ENCODE assay signal across 8 cellular contexts in genomic region chr12:102120564-102120873, GRCh38. TPM values are rescaled to one million over a fixed set of nuclear protein-coding genes. Genes with fewer than 3 reads are reported as not detected.
DNase-seq lines count a peak whose midpoint lies in the region; ATAC-seq and TF ChIP-seq lines count a peak whose summit lies in the region.

No MANE protein-coding gene starts in this region.

- no peak overlapping the region for H3K18ac ChIP-seq in IMR-90 (ENCODE audit: low read depth, low read length)

- CTCF ChIA-PET in CD8-positive, alpha-beta memory T cell (lab: Charles Lee) = no interaction called here
- CTCF ChIA-PET in IMR-90 (lab: Yijun Ruan, JAX) = no interaction called here

- peak overlapping the region; percentile 85 to 97 (median 93) for H3K4me3 Mint-ChIP-seq in CD8-positive, alpha-beta memory T cell
- peak overlapping the region; percentile 90 for H3K4me3 Mint-ChIP-seq in dendritic cell treated with granulocyte-macrophage colony-stimulating factor and Interleukin-4, amounts not matched to agents 40 ng/mL and 50 ng/mL, for 4 days
- peak overlapping the region; percentile 93 for H3K4me3 Mint-ChIP-seq in nephron progenitor cell

- H4K5ac ChIP-seq in IMR-90 (ENCODE audit: low read depth, low read length) = no peak overlapping the region

- no peaks in the 10 kb centered on the region for H3K9me1 ChIP-seq in IMR-90 (ENCODE audit: insufficient read depth, low read length)

- no peak overlapping the region for H2BK20ac ChIP-seq in IMR-90 (ENCODE audit: low read depth, low read length)

- H3K4me3 ChIP-seq in CD8-positive, alpha-beta memory T cell (ENCODE audit: low read length) = peak overlapping the region; percentile 88
- H3K4me3 ChIP-seq in IMR-90 (ENCODE audit: insufficient read depth, low read depth, low read length) = peak overlapping the region; percentile 86

- no peak overlapping the region; the same call in 1 of the 2 replicates for H3K14ac ChIP-seq in IMR-90 (replicated peaks; ENCODE audit: low read depth, low read length)

- H2BK120ac ChIP-seq in IMR-90 (ENCODE audit: low read depth, low read length) = no peak overlapping the region

- no peak for TF ChIP-seq RAD21 in IMR-90 (IDR thresholded peaks at IDR 0.05; ENCODE audit: low read length)

- H3K79me1 ChIP-seq in IMR-90 (ENCODE audit: low read depth in 1 of 2, low read length in 2 of 2) = peaks cover 34 to 44% of the 10 kb centered on the region in 2 experiments

- no peak for TF ChIP-seq POLR2A in IMR-90 (IDR thresholded peaks at IDR 0.05; ENCODE audit: low read depth, low read length)

- H3K9me3 Mint-ChIP-seq in CD8-positive, alpha-beta memory T cell = no peaks in the 10 kb centered on the region
- no peaks in the 10 kb centered on the region for H3K9me3 Mint-ChIP-seq in dendritic cell treated with granulocyte-macrophage colony-stimulating factor and Interleukin-4, amounts not matched to agents 40 ng/mL and 50 ng/mL, for 4 days
- no peaks in the 10 kb centered on the region for H3K9me3 Mint-ChIP-seq in nephron progenitor cell

- peaks cover 15% of the 10 kb centered on the region for H3K4me1 ChIP-seq in CD8-positive, alpha-beta memory T cell (ENCODE audit: insufficient read depth, low read length)
- peaks cover 4% of the 10 kb centered on the region; the same call in 1 of the 2 replicates for H3K4me1 ChIP-seq in IMR-90 (ENCODE audit: control insufficient read depth, insufficient read depth, low read length)

- peak overlapping the region; percentile 88 to 95; a peak in 2 of 4 replicates for H4K8ac ChIP-seq in IMR-90 (ENCODE audit: low read depth in 2 of 2, low read length in 2 of 2)

- no peak for ATAC-seq in IMR-90 (ENCODE audit: low read depth)
- ATAC-seq in HG03571 (IDR thresholded peaks at IDR 0.05; ENCODE audit: unreplicated experiment) = no peak

- WGBS in IMR-90 (ENCODE audit: extremely low coverage in 2 of 2, insufficient read length in 1 of 2), 2 experiments = no CpG with 5 or more reads among the region's 4 CpGs

- 0 out of 2 replicates have a peak overlapping the region, but pooled peaks have one; percentile 21 for H3K56ac ChIP-seq in IMR-90 (ENCODE audit: extremely low read depth, insufficient read depth, low read length)

- no peaks in the 10 kb centered on the region for H3K27me3 Mint-ChIP-seq in CD8-positive, alpha-beta memory T cell
- H3K27me3 Mint-ChIP-seq in dendritic cell treated with granulocyte-macrophage colony-stimulating factor and Interleukin-4, amounts not matched to agents 40 ng/mL and 50 ng/mL, for 4 days = no peaks in the 10 kb centered on the region
- no peaks in the 10 kb centered on the region for H3K27me3 Mint-ChIP-seq in nephron progenitor cell (ENCODE audit: low read depth, poor library complexity)

- H3K9ac ChIP-seq in IMR-90 (ENCODE audit: low read depth, low read length) = peak overlapping the region; percentile 65; the same call in 1 of the 2 replicates

- peak overlapping the region; percentile 91 for H3K27ac ChIP-seq in CD8-positive, alpha-beta memory T cell (ENCODE audit: low read depth, low read length)
- no peak overlapping the region; the same call in 1 of the 2 replicates for H3K27ac ChIP-seq in IMR-90 (ENCODE audit: insufficient read depth, low read length)

- no peak for TF ChIP-seq CTCF in IMR-90 (conservative IDR thresholded peaks at IDR 0.05; ENCODE audit: low read depth, low read length)
- TF ChIP-seq CTCF in nephron progenitor cell (IDR thresholded peaks at IDR 0.05) = no peak

- H4K91ac ChIP-seq in IMR-90 (ENCODE audit: insufficient read depth, low read depth, low read length) = no peak overlapping the region

- POLR2A ChIA-PET in CD8-positive, alpha-beta memory T cell (lab: Charles Lee) = no interaction called here
- POLR2A ChIA-PET in IMR-90 (lab: Charles Lee; ENCODE audit: unreplicated experiment) = no interaction called here

- peak overlapping the region; percentile 80; the same call in 1 of the 2 replicates for H3K4ac ChIP-seq in IMR-90 (ENCODE audit: low read depth, low read length)

- intact Hi-C loops in IMR-90 (cut with micrococcal nuclease) = loop anchor here (1.0 to 2.0 kb wide), 3 partner anchors 180 to 582 kb away; no protein-coding TSS in a partner anchor
- intact Hi-C loops in dendritic cell treated with granulocyte-macrophage colony-stimulating factor and Interleukin-4, amounts not matched to agents 40 ng/mL and 50 ng/mL, for 4 days (cut with micrococcal nuclease) = loop anchor here (1.0 kb wide), 1 partner anchor 58 kb away; no protein-coding TSS in a partner anchor

- H3K4me1 Mint-ChIP-seq in CD8-positive, alpha-beta memory T cell = peaks cover 18 to 33% (median 31%) of the 10 kb centered on the region in 3 donors
- peaks cover 21% of the 10 kb centered on the region for H3K4me1 Mint-ChIP-seq in dendritic cell treated with granulocyte-macrophage colony-stimulating factor and Interleukin-4, amounts not matched to agents 40 ng/mL and 50 ng/mL, for 4 days (ENCODE audit: low read depth)
- peaks cover 37% of the 10 kb centered on the region for H3K4me1 Mint-ChIP-seq in nephron progenitor cell

- H3K4me2 ChIP-seq in IMR-90 (ENCODE audit: low read depth, low read length) = peak overlapping the region; percentile 89

- no peaks in the 10 kb centered on the region for H3K9me3 ChIP-seq in CD8-positive, alpha-beta memory T cell (ENCODE audit: low read length)
- H3K9me3 ChIP-seq in IMR-90 (ENCODE audit: control insufficient read depth, insufficient read depth, low read length) = no peaks in the 10 kb centered on the region

- H2AK9ac ChIP-seq in IMR-90 (replicated peaks; ENCODE audit: low read depth, low read length, poor library complexity) = no peak overlapping the region

- BruUV-seq in IMR-90 (replicated peaks; lab: Mats Ljungman, UMichigan) = no TSS peak

- H2AK5ac ChIP-seq in IMR-90 (ENCODE audit: low read depth, low read length) = no peak overlapping the region

- dilution Hi-C loops in IMR-90 (cut with HindIII; ENCODE audit: low sequenced_read_pairs, unreplicated experiment) = no loop called here

- no peak overlapping the region for H2BK15ac ChIP-seq in IMR-90 (ENCODE audit: low read depth, low read length)

- no peak overlapping the region; the same call in 1 of the 2 replicates for H3K23ac ChIP-seq in IMR-90 (ENCODE audit: low read depth, low read length)

- peak overlapping the region; percentile 99 for H2AFZ ChIP-seq in IMR-90 (replicated peaks; ENCODE audit: low read length, poor library complexity)

- no peak for DNase-seq in CD8-positive, alpha-beta memory T cell
- DNase-seq in IMR-90 = no peak
- no peak for DNase-seq in nephron progenitor cell
- DNase-seq in ureter (ENCODE audit: low spot score) = no peak
- DNase-seq in stimulated activated naive CD4-positive, alpha-beta T cell (lab: John Stamatoyannopoulos, UW) = no peak
- DNase-seq in activated CD4-positive, alpha-beta T cell treated with anti-CD3 and anti-CD28 coated beads for 1 hour = no peak

- H3K27me3 ChIP-seq in CD8-positive, alpha-beta memory T cell (ENCODE audit: insufficient read depth, low read length, poor library complexity, severe bottlenecking) = no peaks in the 10 kb centered on the region
- H3K27me3 ChIP-seq in IMR-90 (ENCODE audit: control insufficient read depth, insufficient read depth, low read length) = no peaks in the 10 kb centered on the region

- no peaks in the 10 kb centered on the region for H4K20me1 ChIP-seq in IMR-90 (ENCODE audit: insufficient read depth, low read length)

- no peaks in the 10 kb centered on the region for H3K36me3 ChIP-seq in CD8-positive, alpha-beta memory T cell (ENCODE audit: insufficient read depth, low read length)
- 0 out of 2 replicates have a peak, but pooled peaks cover 1% of the 10 kb centered on the region for H3K36me3 ChIP-seq in IMR-90 (ENCODE audit: control insufficient read depth, insufficient read depth, low read length)

- H3K27ac Mint-ChIP-seq in CD8-positive, alpha-beta memory T cell = peak overlapping the region; percentile 90 to 99 (median 94)
- H3K27ac Mint-ChIP-seq in dendritic cell treated with granulocyte-macrophage colony-stimulating factor and Interleukin-4, amounts not matched to agents 40 ng/mL and 50 ng/mL, for 4 days = peak overlapping the region; percentile 91
- H3K27ac Mint-ChIP-seq in nephron progenitor cell = peak overlapping the region; percentile 93

- no peak overlapping the region for H2BK5ac ChIP-seq in IMR-90 (ENCODE audit: low read depth, low read length, poor library complexity, severe bottlenecking)

- in situ Hi-C loops in IMR-90 (cut with MboI; ENCODE audit: low sequenced_read_pairs) = no loop called here

- peaks cover 0 to 26% (median 5%) of the 10 kb centered on the region in 3 donors for H3K36me3 Mint-ChIP-seq in CD8-positive, alpha-beta memory T cell
- peaks cover 14% of the 10 kb centered on the region for H3K36me3 Mint-ChIP-seq in dendritic cell treated with granulocyte-macrophage colony-stimulating factor and Interleukin-4, amounts not matched to agents 40 ng/mL and 50 ng/mL, for 4 days (ENCODE audit: low read depth)
- H3K36me3 Mint-ChIP-seq in nephron progenitor cell (ENCODE audit: low read depth) = peaks cover 45% of the 10 kb centered on the region

TF ChIP-seq in IMR-90, 13 proteins besides CTCF, POLR2A, EP300 and RAD21 (continues in another document):
- TF ChIP-seq CHD1 (IDR thresholded peaks at IDR 0.05; ENCODE audit: low read depth, low read length) = no peak
- no peak for TF ChIP-seq SMC3 (IDR thresholded peaks at IDR 0.05; ENCODE audit: low read depth, low read length)
- no peak for TF ChIP-seq RCOR1 (IDR thresholded peaks at IDR 0.05; ENCODE audit: insufficient replicate concordance, low read length)
- no peak for TF ChIP-seq RFX5 (IDR thresholded peaks at IDR 0.05; ENCODE audit: low read depth, low read length)

RNA-seq across cellular contexts. Expression of gene PARPBP, which starts 0.5 kb away (rescaled TPM):
- total RNA-seq in CD8-positive, alpha-beta memory T cell = 10 to 100 TPM; 19.5 to 21.2 TPM
- polyA plus RNA-seq in CD8-positive, alpha-beta memory T cell = 1.7 TPM
- total RNA-seq in IMR-90 (2012; rRNA removed) (7.2 and 15.6 TPM in 2 replicates), ureter (2.7 TPM)
- 3.0 and 4.8 TPM in 2 replicates for polyA plus RNA-seq in IMR-90 (2012; rRNA removed)
- 0.44 and 1.1 TPM in 2 replicates for polyA plus RNA-seq in IMR-90 (2012; cell fraction: cytosol; rRNA removed)
- 0.71 and 4.1 TPM in 2 replicates for polyA plus RNA-seq in IMR-90 (2012; cell fraction: nucleus; rRNA removed; ENCODE audit: low replicate concordance)

RNA-seq across cellular contexts. Expression of gene NUP37, which starts 0.6 kb away (rescaled TPM):
- total RNA-seq in CD8-positive, alpha-beta memory T cell = 10 to 100 TPM; 89.7 to 90.1 TPM
- polyA plus RNA-seq in CD8-positive, alpha-beta memory T cell = 23.3 TPM
- total RNA-seq in IMR-90 (2012; rRNA removed) = 55.0 and 71.9 TPM in 2 replicates
- 28.4 and 41.1 TPM in 2 replicates for polyA plus RNA-seq in IMR-90 (2012; rRNA removed)
- polyA plus RNA-seq in IMR-90 (2012; cell fraction: cytosol; rRNA removed) = 5.5 and 8.4 TPM in 2 replicates
- polyA plus RNA-seq in IMR-90 (2012; cell fraction: nucleus; rRNA removed; ENCODE audit: low replicate concordance) = 2.2 and 18.7 TPM in 2 replicates
- total RNA-seq in ureter = 23.4 TPM

RNA-seq across cellular contexts. Expression of gene WASHC3, which starts 58.7 kb away (rescaled TPM):
- total RNA-seq in CD8-positive, alpha-beta memory T cell = 10 to 100 TPM; 40.0 to 42.0 TPM
- 101 TPM for polyA plus RNA-seq in CD8-positive, alpha-beta memory T cell
- 82.8 and 87.1 TPM in 2 replicates for total RNA-seq in IMR-90 (2012; rRNA removed)
- 52.7 and 54.8 TPM in 2 replicates for polyA plus RNA-seq in IMR-90 (2012; rRNA removed)
- polyA plus RNA-seq in IMR-90 (2012; cell fraction: cytosol; rRNA removed) = 16.0 and 23.8 TPM in 2 replicates
- polyA plus RNA-seq in IMR-90 (2012; cell fraction: nucleus; rRNA removed; ENCODE audit: low replicate concordance) = 5.5 and 36.4 TPM in 2 replicates
- 41.5 TPM for total RNA-seq in ureter
